In the genomic region with DNA sequence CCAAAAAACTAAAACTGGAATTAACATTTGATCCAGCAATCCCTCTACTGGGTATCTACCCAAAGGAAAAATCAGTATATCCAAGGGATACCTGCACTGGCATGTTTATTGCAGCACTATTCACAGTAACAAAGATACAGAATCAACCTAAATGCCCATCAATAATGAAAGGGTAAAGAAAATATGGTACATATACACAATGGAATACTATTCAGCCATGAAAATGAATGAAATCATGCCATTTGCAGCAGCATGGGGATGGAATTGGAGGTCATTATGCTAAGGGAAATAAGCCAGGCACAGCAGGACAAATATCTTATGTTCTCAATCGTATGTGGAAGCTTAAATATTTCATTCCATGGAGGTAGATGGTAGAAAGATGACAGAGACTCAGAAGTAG, we compare ENCODE assay signal across 22 cellular contexts.
"Had no signal": no experiment of that assay in that cellular context is flagged by ENCODE, and none has a peak within 500 bp of the region (broad histone marks: within the 10 kb centered on the region; RNA-seq: fewer than 3 reads in every experiment).

No MANE protein-coding gene starts in this region.

- H3K27ac Mint-ChIP-seq: naive thymus-derived CD8-positive, alpha-beta T cell; progenitor cell of endocrine pancreas; stimulated activated effector memory CD8-positive, alpha-beta T cell treated with anti-CD3 and anti-CD28 coated beads, Interleukin-12 subunit alpha, Interleukin-12 subunit beta, amount 100 ng/mL, for 72 hours; stimulated activated naive CD8-positive, alpha-beta T cell treated with anti-CD3 and anti-CD28 coated beads, Interleukin-15, Interleukin-2, amounts not matched to agents 100 ng/mL and 50 ng/mL, for 24 hours; type B pancreatic cell had no signal

- H3K27ac ChIP-seq: hepatocyte, lower lobe of right lung, spleen, tibial nerve, uterus had no signal

- FAIRE-seq: small intestine had no signal

- H3K4me3 ChIP-seq: heart right ventricle, hepatocyte, lower lobe of right lung, ovary, spleen, tibial nerve, uterus had no signal

- H3K36me3 Mint-ChIP-seq: naive thymus-derived CD8-positive, alpha-beta T cell had no signal

- H3K27me3 Mint-ChIP-seq: type B pancreatic cell had no signal

- H3K4me1 Mint-ChIP-seq: naive thymus-derived CD8-positive, alpha-beta T cell; stimulated activated effector memory CD8-positive, alpha-beta T cell treated with anti-CD3 and anti-CD28 coated beads, Interleukin-12 subunit alpha, Interleukin-12 subunit beta, amount 100 ng/mL, for 72 hours had no signal

- H3K27me3 ChIP-seq: heart right ventricle, hepatocyte, ovary, spleen, tibial nerve, uterus had no signal

- H3K9me3 Mint-ChIP-seq: stimulated activated effector memory CD8-positive, alpha-beta T cell treated with anti-CD3 and anti-CD28 coated beads, Interleukin-12 subunit alpha, Interleukin-12 subunit beta, amount 100 ng/mL, for 72 hours; stimulated activated naive CD8-positive, alpha-beta T cell treated with anti-CD3 and anti-CD28 coated beads, Interleukin-15, Interleukin-2, amounts not matched to agents 100 ng/mL and 50 ng/mL, for 24 hours; type B pancreatic cell had no signal

- H3K36me3 ChIP-seq: lower lobe of right lung, ovary, spleen, tibial nerve, uterus had no signal

- DNase-seq: heart right ventricle; islet precursor cell; lower lobe of right lung; mammary epithelial cell; mesenchymal stem cell; naive thymus-derived CD8-positive, alpha-beta T cell; ovary; retina; right cardiac atrium; small intestine; spleen; stimulated activated CD4-positive, alpha-beta T cell treated with anti-CD3 and anti-CD28 coated beads, Interleukin-4, amount 100 ng/mL, for 24 hours; stimulated activated naive CD4-positive, alpha-beta T cell; uterus had no signal

- H3K9me3 ChIP-seq: heart right ventricle, lower lobe of right lung, ovary, spleen, tibial nerve, uterus had no signal

- ATAC-seq: heart right ventricle; left lobe of liver; lower lobe of right lung; naive thymus-derived CD8-positive, alpha-beta T cell; right cardiac atrium; sciatic nerve; stimulated activated effector memory CD8-positive, alpha-beta T cell treated with anti-CD3 and anti-CD28 coated beads, Interleukin-12 subunit alpha, Interleukin-12 subunit beta, amount 100 ng/mL, for 72 hours had no signal

- H3K4me1 ChIP-seq: uterus had no signal

- H3K4me3 Mint-ChIP-seq: naive thymus-derived CD8-positive, alpha-beta T cell; stimulated activated effector memory CD8-positive, alpha-beta T cell treated with anti-CD3 and anti-CD28 coated beads, Interleukin-12 subunit alpha, Interleukin-12 subunit beta, amount 100 ng/mL, for 72 hours; stimulated activated naive CD8-positive, alpha-beta T cell treated with anti-CD3 and anti-CD28 coated beads, Interleukin-15, Interleukin-2, amounts not matched to agents 100 ng/mL and 50 ng/mL, for 24 hours; type B pancreatic cell had no signal
